ENCODE assay signal across 1 cellular context in genomic region chr11:108224366-108224765, GRCh38.
TF ChIP-seq lines count a peak whose summit lies in the region.

No MANE protein-coding gene starts in this region.

TF ChIP-seq in IMR-90, 13 proteins besides CTCF, POLR2A, EP300 and RAD21 (continued from another document):
- TF ChIP-seq USF2 (IDR thresholded peaks at IDR 0.05; ENCODE audit: low read depth, low read length) (no peak), BHLHE40 (IDR thresholded peaks at IDR 0.05; ENCODE audit: low read depth, low read length) (no peak), SMC3 (IDR thresholded peaks at IDR 0.05; ENCODE audit: low read depth, low read length) (no peak), MAZ (IDR thresholded peaks at IDR 0.05; ENCODE audit: borderline replicate concordance, low read depth, low read length) (no peak), CHD1 (IDR thresholded peaks at IDR 0.05; ENCODE audit: low read depth, low read length) (no peak), RFX5 (IDR thresholded peaks at IDR 0.05; ENCODE audit: low read depth, low read length) (no peak), MXI1 (IDR thresholded peaks at IDR 0.05; ENCODE audit: borderline replicate concordance, low read depth, low read length) (no peak)
TF ChIP-seq in IMR-90: peak in this region for 0.
